9 cellular contexts compared by ENCODE assay signal in genomic region chr19:45876411-45877197, GRCh38. TPM values are rescaled to one million over a fixed set of nuclear protein-coding genes. Genes with fewer than 3 reads are reported as not detected.
DNase-seq lines count a peak whose midpoint lies in the region; ATAC-seq and TF ChIP-seq lines count a peak whose summit lies in the region.
"Had no signal": no experiment of that assay in that cellular context is flagged by ENCODE, and none has a peak within 500 bp of the region (broad histone marks: within the 10 kb centered on the region; RNA-seq: fewer than 3 reads in every experiment).

No MANE protein-coding gene starts in this region.

- peak; percentile 71 for ATAC-seq in upper lobe of right lung
- no peak for ATAC-seq in HG03457 (IDR thresholded peaks at IDR 0.05; ENCODE audit: unreplicated experiment)
- ATAC-seq in HG02981 (IDR thresholded peaks at IDR 0.05; ENCODE audit: unreplicated experiment): no peak

- POLR2A ChIA-PET in activated CD4-positive, alpha-beta memory T cell treated with anti-CD3 and anti-CD28 coated beads for 36 hours (lab: Charles Lee): interaction anchor here (0.8 kb wide), 1 partner anchor 13 kb away, joined by 3 read pairs; the partner anchor contains the start of gene SYMPK
- POLR2A ChIA-PET in activated CD4-positive, alpha-beta memory T cell treated with anti-CD3 and anti-CD28 coated beads, Interleukin-2, amount 10 ng/mL, durations not matched to agents 7 days and 5 days (lab: Charles Lee): no interaction called here

- peaks cover 28% of the 10 kb centered on the region for H3K4me1 Mint-ChIP-seq in activated CD4-positive, alpha-beta memory T cell treated with anti-CD3 and anti-CD28 coated beads for 36 hours (ENCODE audit: low read depth)
- H3K4me1 Mint-ChIP-seq in activated CD4-positive, alpha-beta memory T cell treated with anti-CD3 and anti-CD28 coated beads, Interleukin-2, amount 10 ng/mL, durations not matched to agents 7 days and 5 days: peaks cover 26% of the 10 kb centered on the region

- intact Hi-C loops in activated CD4-positive, alpha-beta memory T cell treated with anti-CD3 and anti-CD28 coated beads for 36 hours (cut with micrococcal nuclease): loop anchor here (1.0 kb wide), 1 partner anchor 13 kb away; the partner anchor contains the start of gene SYMPK
- intact Hi-C loops in upper lobe of right lung (cut with DNase I): no loop called here

- H3K9ac ChIP-seq in mucosa of rectum (ENCODE audit: low read depth in 1 of 2, low read length in 2 of 2): peak overlapping the region in 1 of 2 donors; percentile 67

- peak overlapping the region; percentile 6 for H3K27ac Mint-ChIP-seq in activated CD4-positive, alpha-beta memory T cell treated with anti-CD3 and anti-CD28 coated beads for 36 hours
- no peak overlapping the region for H3K27ac Mint-ChIP-seq in activated CD4-positive, alpha-beta memory T cell treated with anti-CD3 and anti-CD28 coated beads, Interleukin-2, amount 10 ng/mL, durations not matched to agents 7 days and 5 days

- H3K27me3 ChIP-seq in mucosa of rectum (ENCODE audit: control insufficient read depth in 2 of 2, insufficient read depth in 2 of 2, low read length in 2 of 2) (no peaks in the 10 kb centered on the region), upper lobe of right lung (no peaks in the 10 kb centered on the region)

- H3K9me3 ChIP-seq in mucosa of rectum (ENCODE audit: control insufficient read depth in 2 of 2, low read length in 2 of 2) (no peaks in the 10 kb centered on the region), upper lobe of right lung (no peaks in the 10 kb centered on the region)

- H3K4me1 ChIP-seq in mucosa of rectum (ENCODE audit: control insufficient read depth in 2 of 2, insufficient read depth in 2 of 2, low read length in 2 of 2) (peaks cover 26 to 50% of the 10 kb centered on the region in 2 donors), upper lobe of right lung (peaks cover 8% of the 10 kb centered on the region)

- H3K27ac ChIP-seq in mucosa of rectum (ENCODE audit: low read depth in 2 of 2, low read length in 2 of 2) (peak overlapping the region; percentile 78 to 87), upper lobe of right lung (peak overlapping the region; percentile 81)

- peak overlapping the region; percentile 44 for H3K4me3 Mint-ChIP-seq in activated CD4-positive, alpha-beta memory T cell treated with anti-CD3 and anti-CD28 coated beads for 36 hours
- H3K4me3 Mint-ChIP-seq in activated CD4-positive, alpha-beta memory T cell treated with anti-CD3 and anti-CD28 coated beads, Interleukin-2, amount 10 ng/mL, durations not matched to agents 7 days and 5 days: no peak overlapping the region

- peak; percentile 83 for DNase-seq in activated CD4-positive, alpha-beta memory T cell treated with anti-CD3 and anti-CD28 coated beads for 36 hours
- no peak for DNase-seq in activated CD4-positive, alpha-beta memory T cell treated with anti-CD3 and anti-CD28 coated beads, Interleukin-2, amount 10 ng/mL, durations not matched to agents 7 days and 5 days
- peak; percentile 42 for DNase-seq in dermis blood vessel endothelial cell
- DNase-seq in upper lobe of right lung: peak; percentile 85
- DNase-seq in NCI-H1092 (lab: John Stamatoyannopoulos, UW): no peak
- DNase-seq: NCI-H2029 treated with DMSO at 0.1 percent for 48 hours had no signal

- H3K36me3 ChIP-seq in mucosa of rectum (ENCODE audit: control insufficient read depth in 2 of 2, insufficient read depth in 2 of 2, low read length in 2 of 2) (peaks cover 4 to 15% of the 10 kb centered on the region in 2 donors), upper lobe of right lung (no peaks in the 10 kb centered on the region)

- TF ChIP-seq CTCF in upper lobe of right lung (IDR thresholded peaks at IDR 0.05): no peak

- H3K36me3 Mint-ChIP-seq in activated CD4-positive, alpha-beta memory T cell treated with anti-CD3 and anti-CD28 coated beads for 36 hours: no peaks in the 10 kb centered on the region
- no peaks in the 10 kb centered on the region for H3K36me3 Mint-ChIP-seq in activated CD4-positive, alpha-beta memory T cell treated with anti-CD3 and anti-CD28 coated beads, Interleukin-2, amount 10 ng/mL, durations not matched to agents 7 days and 5 days (ENCODE audit: low read depth)

- H3K27me3 Mint-ChIP-seq in activated CD4-positive, alpha-beta memory T cell treated with anti-CD3 and anti-CD28 coated beads for 36 hours: peaks cover 7% of the 10 kb centered on the region
- H3K27me3 Mint-ChIP-seq in activated CD4-positive, alpha-beta memory T cell treated with anti-CD3 and anti-CD28 coated beads, Interleukin-2, amount 10 ng/mL, durations not matched to agents 7 days and 5 days: peaks cover 25% of the 10 kb centered on the region

- H3K4me3 ChIP-seq in mucosa of rectum (ENCODE audit: low read length in 2 of 2) (peak overlapping the region in 1 of 2 donors; percentile 38), upper lobe of right lung (peak overlapping the region; percentile 26)

- no peaks in the 10 kb centered on the region for H3K9me3 Mint-ChIP-seq in activated CD4-positive, alpha-beta memory T cell treated with anti-CD3 and anti-CD28 coated beads for 36 hours
- H3K9me3 Mint-ChIP-seq in activated CD4-positive, alpha-beta memory T cell treated with anti-CD3 and anti-CD28 coated beads, Interleukin-2, amount 10 ng/mL, durations not matched to agents 7 days and 5 days: no peaks in the 10 kb centered on the region

- CTCF ChIA-PET in activated CD4-positive, alpha-beta memory T cell treated with anti-CD3 and anti-CD28 coated beads for 36 hours (lab: Charles Lee): no interaction called here
- CTCF ChIA-PET in activated CD4-positive, alpha-beta memory T cell treated with anti-CD3 and anti-CD28 coated beads, Interleukin-2, amount 10 ng/mL, durations not matched to agents 7 days and 5 days (lab: Charles Lee): interaction anchor here (1.1 kb wide), 1 partner anchor 10 kb away, joined by 3 read pairs; the partner anchor contains the start of gene IRF2BP1

RNA-seq across cellular contexts. Expression of gene IRF2BP1, which starts 9.3 kb away (rescaled TPM):
- total RNA-seq in activated CD4-positive, alpha-beta memory T cell treated with anti-CD3 and anti-CD28 coated beads for 36 hours: 10 to 100 TPM; 14.2 to 14.7 TPM
- 10 to 100 TPM; 16.9 to 17.6 TPM for total RNA-seq in activated CD4-positive, alpha-beta memory T cell treated with anti-CD3 and anti-CD28 coated beads, Interleukin-2, amount 10 ng/mL, durations not matched to agents 7 days and 5 days
- total RNA-seq in dermis blood vessel endothelial cell (31.6 and 32.7 TPM in 2 replicates), upper lobe of right lung (25.0 TPM)

RNA-seq across cellular contexts. Expression of gene FOXA3, which starts 12.5 kb away (rescaled TPM):
- under 1 TPM; 0.29 to 0.48 TPM for total RNA-seq in activated CD4-positive, alpha-beta memory T cell treated with anti-CD3 and anti-CD28 coated beads for 36 hours
- total RNA-seq in activated CD4-positive, alpha-beta memory T cell treated with anti-CD3 and anti-CD28 coated beads, Interleukin-2, amount 10 ng/mL, durations not matched to agents 7 days and 5 days: not detected
- 0.14 TPM in 1 of 2 replicates, not detected in the other for total RNA-seq in dermis blood vessel endothelial cell
- total RNA-seq in upper lobe of right lung: 1.6 TPM

RNA-seq across cellular contexts. Expression of gene SYMPK, which starts 13.7 kb away (rescaled TPM):
- 10 to 100 TPM; 87.8 to 91.6 TPM for total RNA-seq in activated CD4-positive, alpha-beta memory T cell treated with anti-CD3 and anti-CD28 coated beads for 36 hours
- 10 to 100 TPM; 88.3 to 89.2 TPM for total RNA-seq in activated CD4-positive, alpha-beta memory T cell treated with anti-CD3 and anti-CD28 coated beads, Interleukin-2, amount 10 ng/mL, durations not matched to agents 7 days and 5 days
- 32.7 and 55.1 TPM in 2 replicates for total RNA-seq in dermis blood vessel endothelial cell
- total RNA-seq in upper lobe of right lung: 70.6 TPM

RNA-seq across cellular contexts. Expression of gene MYPOP, which starts 25.8 kb away (rescaled TPM):
- 1 to 10 TPM; 6.8 to 6.9 TPM for total RNA-seq in activated CD4-positive, alpha-beta memory T cell treated with anti-CD3 and anti-CD28 coated beads for 36 hours
- 10 to 100 TPM; 12.5 to 12.9 TPM for total RNA-seq in activated CD4-positive, alpha-beta memory T cell treated with anti-CD3 and anti-CD28 coated beads, Interleukin-2, amount 10 ng/mL, durations not matched to agents 7 days and 5 days
- total RNA-seq in dermis blood vessel endothelial cell: 1.4 and 2.7 TPM in 2 replicates
- total RNA-seq in upper lobe of right lung: 7.9 TPM

RNA-seq across cellular contexts. Expression of gene NANOS2, which starts 38.0 kb away (rescaled TPM):
- total RNA-seq in activated CD4-positive, alpha-beta memory T cell treated with anti-CD3 and anti-CD28 coated beads for 36 hours: not detected
- not detected for total RNA-seq in activated CD4-positive, alpha-beta memory T cell treated with anti-CD3 and anti-CD28 coated beads, Interleukin-2, amount 10 ng/mL, durations not matched to agents 7 days and 5 days
- total RNA-seq in dermis blood vessel endothelial cell: not detected in 2 replicates
- total RNA-seq in upper lobe of right lung: not detected

Comparison
In these comparisons a context has a peak if more than half of its experiments do, and no peak if none do; other contexts are left out.
1. DNase-seq: peak in activated CD4-positive, alpha-beta memory T cell treated with anti-CD3 and anti-CD28 coated beads for 36 hours (single experiment), dermis blood vessel endothelial cell (single experiment) and upper lobe of right lung (single experiment); none in activated CD4-positive, alpha-beta memory T cell treated with anti-CD3 and anti-CD28 coated beads, Interleukin-2, amount 10 ng/mL, durations not matched to agents 7 days and 5 days (single experiment) and NCI-H1092 (single experiment).